ENCODE assay signal across 7 cellular contexts in genomic region chr3:52705438-52705687, GRCh38. TPM values are rescaled to one million over a fixed set of nuclear protein-coding genes. Genes with fewer than 3 reads are reported as not detected.
DNase-seq lines count a peak whose midpoint lies in the region; ATAC-seq and TF ChIP-seq lines count a peak whose summit lies in the region.

No MANE protein-coding gene starts in this region.

- no peaks in the 10 kb centered on the region for H3K27me3 ChIP-seq in hepatocyte

- no peak for TF ChIP-seq CTCF in HEK293 (tag by site-specific recombination; IDR thresholded peaks at IDR 0.05)
- no peak for TF ChIP-seq CTCF in WTC11 (IDR thresholded peaks at IDR 0.05)
- no peak for TF ChIP-seq CTCF in hepatocyte (IDR thresholded peaks at IDR 0.05; ENCODE audit: poor library complexity)

- CTCF ChIA-PET in HEK293 (lab: Yijun Ruan, JAX) (no interaction called here), WTC11 (lab: Charles Lee) (interaction anchor here (0.8 to 1.6 kb wide), 3 partner anchors 10 to 115 kb away, joined by 3 to 6 read pairs (median 3); no protein-coding TSS in a partner anchor)

- H2AFZ ChIP-seq in hepatocyte: peak overlapping the region; percentile 96

- DNase-seq in WTC11 (ENCODE audit: low spot score) (no peak), hepatocyte (ENCODE audit: low spot score) (no peak), amniotic stem cell (lab: John Stamatoyannopoulos, UW) (no peak), middle frontal gyrus (ENCODE audit: extremely low spot score, low spot score) (no peak)

- WGBS in hepatocyte (ENCODE audit: low lambda C conversion rate, missing lambda C conversion rate): 1% methylated on average over 25 of the region's 25 CpGs

- H3K79me2 ChIP-seq in hepatocyte: peaks cover 76% of the 10 kb centered on the region

- peaks cover 14 to 22% of the 10 kb centered on the region in 2 experiments for H3K36me3 ChIP-seq in HEK293 (ENCODE audit: control insufficient read depth in 2 of 2, insufficient read depth in 1 of 2, low read length in 2 of 2)
- H3K36me3 ChIP-seq in hepatocyte (replicated peaks; ENCODE audit: insufficient read depth, low read depth): no peaks in the 10 kb centered on the region

- peak overlapping the region; percentile 97 for H3K4me2 ChIP-seq in hepatocyte

- no peaks in the 10 kb centered on the region for H3K9me2 ChIP-seq in hepatocyte (replicated peaks; ENCODE audit: insufficient read depth)

- H3K36me3 Mint-ChIP-seq in WTC11: peaks cover 7% of the 10 kb centered on the region
- peaks cover 6% of the 10 kb centered on the region for H3K36me3 Mint-ChIP-seq in stimulated activated memory B cell treated with anti-CD40 and anti-IgM and Interleukin-4, amounts not matched to agents 10 μg/mL and 1 μg/mL and 100 μg/mL, for 72 hours

- peak; percentile 37; the same call in 1 of the 2 replicates for ATAC-seq in WTC11
- ATAC-seq in stimulated activated memory B cell treated with anti-CD40 and anti-IgM and Interleukin-4, amounts not matched to agents 10 μg/mL and 1 μg/mL and 100 μg/mL, for 72 hours: no peak
- ATAC-seq in GM18873 (IDR thresholded peaks at IDR 0.05; ENCODE audit: low FRiP score, unreplicated experiment): no peak

- peaks cover 3% of the 10 kb centered on the region; the same call in 1 of the 2 replicates for H3K4me1 ChIP-seq in HEK293 (ENCODE audit: control insufficient read depth, insufficient read depth, low read length)
- peaks cover 19% of the 10 kb centered on the region for H3K4me1 ChIP-seq in hepatocyte (ENCODE audit: insufficient read depth)

- no peaks in the 10 kb centered on the region for H3K27me3 Mint-ChIP-seq in WTC11 (ENCODE audit: low read depth)
- no peaks in the 10 kb centered on the region for H3K27me3 Mint-ChIP-seq in stimulated activated memory B cell treated with anti-CD40 and anti-IgM and Interleukin-4, amounts not matched to agents 10 μg/mL and 1 μg/mL and 100 μg/mL, for 72 hours

- H3K9me3 ChIP-seq in HEK293 (ENCODE audit: control insufficient read depth, insufficient read depth, low read depth, low read length) (no peaks in the 10 kb centered on the region), hepatocyte (ENCODE audit: low read depth) (no peaks in the 10 kb centered on the region)

- H3K4me3 ChIP-seq in HEK293 (ENCODE audit: low read depth, low read length): peak overlapping the region; percentile 100
- peak overlapping the region; percentile 85 for H3K4me3 ChIP-seq in hepatocyte

- H3K27ac ChIP-seq in HEK293 (ENCODE audit: extremely low read depth, low read depth, low read length) (peak overlapping the region; percentile 64), hepatocyte (peak overlapping the region; percentile 94)

- POLR2A ChIA-PET in HEK293 (lab: Yijun Ruan, JAX): interaction anchor here (0.9 to 3.3 kb wide), 5 partner anchors 8 to 169 kb away, joined by 3 to 13 read pairs (median 4); partner anchors contain the start of genes GNL3, NEK4, PBRM1 and UQCC5
- POLR2A ChIA-PET in WTC11 (lab: Charles Lee): interaction anchor here (1.0 to 1.9 kb wide), 2 partner anchors 9 kb away, joined by 3 to 5 read pairs; no protein-coding TSS in a partner anchor

- H4K20me1 ChIP-seq in hepatocyte (ENCODE audit: insufficient read depth, poor library complexity, severe bottlenecking): no peaks in the 10 kb centered on the region

- peak overlapping the region; percentile 96 for H3K4me3 Mint-ChIP-seq in WTC11
- H3K4me3 Mint-ChIP-seq in stimulated activated memory B cell treated with anti-CD40 and anti-IgM and Interleukin-4, amounts not matched to agents 10 μg/mL and 1 μg/mL and 100 μg/mL, for 72 hours: peak overlapping the region; percentile 99

- H3K27ac Mint-ChIP-seq in WTC11: peak overlapping the region; percentile 46; the same call in 1 of the 2 replicates
- peak overlapping the region; percentile 96 for H3K27ac Mint-ChIP-seq in stimulated activated memory B cell treated with anti-CD40 and anti-IgM and Interleukin-4, amounts not matched to agents 10 μg/mL and 1 μg/mL and 100 μg/mL, for 72 hours

- H3K9me3 Mint-ChIP-seq in WTC11: no peaks in the 10 kb centered on the region
- no peaks in the 10 kb centered on the region for H3K9me3 Mint-ChIP-seq in stimulated activated memory B cell treated with anti-CD40 and anti-IgM and Interleukin-4, amounts not matched to agents 10 μg/mL and 1 μg/mL and 100 μg/mL, for 72 hours

- H3K4me1 Mint-ChIP-seq in WTC11: peaks cover 13% of the 10 kb centered on the region
- H3K4me1 Mint-ChIP-seq in stimulated activated memory B cell treated with anti-CD40 and anti-IgM and Interleukin-4, amounts not matched to agents 10 μg/mL and 1 μg/mL and 100 μg/mL, for 72 hours: peaks cover 34% of the 10 kb centered on the region

TF ChIP-seq in HEK293, 187 proteins besides CTCF, POLR2A, EP300 and RAD21 (continues in another document):
- TF ChIP-seq MYNN (tag by site-specific recombination; IDR thresholded peaks at IDR 0.05; ENCODE audit: borderline replicate concordance) (no peak), ZNF202 (tag by site-specific recombination; IDR thresholded peaks at IDR 0.05; ENCODE audit: borderline replicate concordance) (no peak), ZNF48 (tag by site-specific recombination; IDR thresholded peaks at IDR 0.05) (no peak), ZNF830 (tag by site-specific recombination; IDR thresholded peaks at IDR 0.05; ENCODE audit: low read depth) (no peak), ZNF146 (tag by site-specific recombination; IDR thresholded peaks at IDR 0.05) (no peak), ZNF221 (tag by site-specific recombination; IDR thresholded peaks at IDR 0.05; ENCODE audit: borderline replicate concordance) (no peak), ZNF26 (tag by site-specific recombination; IDR thresholded peaks at IDR 0.05) (no peak), ZNF510 (tag by site-specific recombination; IDR thresholded peaks at IDR 0.05; ENCODE audit: insufficient replicate concordance) (no peak), BCL11A (tag by site-specific recombination; IDR thresholded peaks at IDR 0.05; ENCODE audit: low read depth) (no peak), ZBTB48 (tag by site-specific recombination; IDR thresholded peaks at IDR 0.05) (0 out of 2 replicates have a peak, but pooled peaks have one; percentile 6), HOXD13 (CRISPR knock-in tag; IDR thresholded peaks at IDR 0.05; ENCODE audit: borderline replicate concordance) (no peak), REPIN1 (tag by site-specific recombination; IDR thresholded peaks at IDR 0.05; ENCODE audit: low read depth) (no peak), ZNF133 (tag by site-specific recombination; IDR thresholded peaks at IDR 0.05) (0 out of 2 replicates have a peak, but pooled peaks have one; percentile 9)

TF ChIP-seq in WTC11, 78 proteins besides CTCF, POLR2A, EP300 and RAD21:
- TF ChIP-seq RELA (CRISPR knock-in tag; IDR thresholded peaks at IDR 0.05; ENCODE audit: borderline replicate concordance) (0 out of 2 replicates have a peak, but pooled peaks have one; percentile 26), ZNF232 (CRISPR knock-in tag; IDR thresholded peaks at IDR 0.05) (peak; percentile 13; the same call in 1 of the 2 replicates), ZBTB43 (CRISPR knock-in tag; IDR thresholded peaks at IDR 0.05) (0 out of 2 replicates have a peak, but pooled peaks have one; percentile 14), NFYB (CRISPR knock-in tag; conservative IDR thresholded peaks at IDR 0.05; ENCODE audit: low read depth) (0 out of 2 replicates have a peak, but pooled peaks have one; percentile 24), KAT7 (CRISPR knock-in tag; IDR thresholded peaks at IDR 0.05; ENCODE audit: borderline replicate concordance) (peak; percentile 22; the same call in 1 of the 2 replicates), E2F4 (CRISPR knock-in tag; IDR thresholded peaks at IDR 0.05; ENCODE audit: borderline replicate concordance, low read depth) (0 out of 2 replicates have a peak, but pooled peaks have one; percentile 87), SMAD4 (CRISPR knock-in tag; IDR thresholded peaks at IDR 0.05) (no peak), SMAD3 (CRISPR knock-in tag; IDR thresholded peaks at IDR 0.05; ENCODE audit: borderline replicate concordance) (0 out of 2 replicates have a peak, but pooled peaks have one; percentile 78), ETV6 (CRISPR knock-in tag; IDR thresholded peaks at IDR 0.05) (0 out of 2 replicates have a peak, but pooled peaks have one; percentile 31), FOXP1 (CRISPR knock-in tag; IDR thresholded peaks at IDR 0.05; ENCODE audit: borderline replicate concordance) (no peak), SOX15 (CRISPR knock-in tag; IDR thresholded peaks at IDR 0.05) (no peak)
TF ChIP-seq in WTC11: peak in this region for 8.

RNA-seq across cellular contexts. Expression of gene GLT8D1, which starts 0.2 kb away (rescaled TPM):
- total RNA-seq in WTC11 (2021): 41.2 to 46.0 TPM (median 43.8 TPM) in 3 replicates
- 68.3 and 97.9 TPM in 2 replicates for total RNA-seq in hepatocyte
- polyA plus RNA-seq in hepatocyte: 79.9 and 89.2 TPM in 2 replicates

RNA-seq across cellular contexts. Expression of gene SPCS1, which starts 0.5 kb away (rescaled TPM):
- 92.5 to 101 TPM (median 98.5 TPM) in 3 replicates for total RNA-seq in WTC11 (2021)
- 158 and 261 TPM in 2 replicates for total RNA-seq in hepatocyte
- 219 and 242 TPM in 2 replicates for polyA plus RNA-seq in hepatocyte

RNA-seq across cellular contexts. Expression of gene GNL3, which starts 19.5 kb away (rescaled TPM):
- 131 to 180 TPM (median 133 TPM) in 3 replicates for total RNA-seq in WTC11 (2021)
- 84.8 and 93.3 TPM in 2 replicates for total RNA-seq in hepatocyte
- polyA plus RNA-seq in hepatocyte: 82.6 and 91.1 TPM in 2 replicates

RNA-seq across cellular contexts. Expression of gene PBRM1, which starts 19.6 kb away (rescaled TPM):
- total RNA-seq in WTC11 (2021) (44.3 to 48.8 TPM (median 48.8 TPM) in 3 replicates), hepatocyte (70.7 and 77.4 TPM in 2 replicates)
- polyA plus RNA-seq in hepatocyte: 43.7 and 50.9 TPM in 2 replicates
